In genomic region chr3:184811663-184811998, GRCh38 we compare ENCODE assay signal across 8 cellular contexts. TPM values are rescaled to one million over a fixed set of nuclear protein-coding genes. Genes with fewer than 3 reads are reported as not detected.
DNase-seq lines count a peak whose midpoint lies in the region; ATAC-seq and TF ChIP-seq lines count a peak whose summit lies in the region.

No MANE protein-coding gene starts in this region.

- DNase-seq in Calu3: no peak
- no peak for DNase-seq in Peyer's patch
- no peak for DNase-seq in esophagus muscularis mucosa (ENCODE audit: extremely low spot score)
- DNase-seq in progenitor cell of endocrine pancreas (ENCODE audit: low spot score, unreplicated experiment): no peak
- no peak for DNase-seq in cerebellum (ENCODE audit: low spot score)
- no peak for DNase-seq in hippocampal formation (lab: John Stamatoyannopoulos, UW)

- TF ChIP-seq CTCF in Calu3 (IDR thresholded peaks at IDR 0.05; ENCODE audit: unreplicated experiment) (no peak), Peyer's patch (IDR thresholded peaks at IDR 0.05) (no peak), esophagus muscularis mucosa (IDR thresholded peaks at IDR 0.05) (no peak), progenitor cell of endocrine pancreas (IDR thresholded peaks at IDR 0.05; ENCODE audit: unreplicated experiment) (no peak)

- H3K27me3 Mint-ChIP-seq in Calu3 (ENCODE audit: unreplicated experiment): no peaks in the 10 kb centered on the region
- H3K27me3 Mint-ChIP-seq in progenitor cell of endocrine pancreas: no peaks in the 10 kb centered on the region

- H3K4me1 Mint-ChIP-seq in Calu3 (ENCODE audit: low read depth, unreplicated experiment) (peaks cover 12% of the 10 kb centered on the region), progenitor cell of endocrine pancreas (ENCODE audit: low read depth) (peaks cover 10% of the 10 kb centered on the region)

- H3K9me3 ChIP-seq in Peyer's patch (no peaks in the 10 kb centered on the region), esophagus muscularis mucosa (no peaks in the 10 kb centered on the region)

- peak overlapping the region in 3 of 4 donors; percentile 78 to 91 (median 81) for H3K27ac ChIP-seq in Peyer's patch
- peak overlapping the region in 3 of 4 donors; percentile 79 to 81 (median 80) for H3K27ac ChIP-seq in esophagus muscularis mucosa (replicated peaks in 1 of 4)

- H3K4me3 Mint-ChIP-seq in Calu3 (ENCODE audit: low read depth, unreplicated experiment) (peak overlapping the region; percentile 84), progenitor cell of endocrine pancreas (ENCODE audit: low read depth) (peak overlapping the region; percentile 91)

- H3K4me3 ChIP-seq in Peyer's patch (peak overlapping the region; percentile 77 to 94 (median 81)), esophagus muscularis mucosa (peak overlapping the region; percentile 80 to 91 (median 88))

- peaks cover 16% of the 10 kb centered on the region for H3K36me3 Mint-ChIP-seq in Calu3 (ENCODE audit: insufficient read depth, unreplicated experiment)
- H3K36me3 Mint-ChIP-seq in progenitor cell of endocrine pancreas (ENCODE audit: insufficient read depth): peaks cover 2% of the 10 kb centered on the region

- H3K9me3 Mint-ChIP-seq in Calu3 (ENCODE audit: low read depth, unreplicated experiment) (no peaks in the 10 kb centered on the region), progenitor cell of endocrine pancreas (ENCODE audit: low read depth) (no peaks in the 10 kb centered on the region)

- no peak for ATAC-seq in GM18519 (IDR thresholded peaks at IDR 0.05; ENCODE audit: low FRiP score, unreplicated experiment)
- no peak for ATAC-seq in HG03442 (IDR thresholded peaks at IDR 0.05; ENCODE audit: unreplicated experiment)

- H3K27ac Mint-ChIP-seq in Calu3 (ENCODE audit: unreplicated experiment) (peak overlapping the region; percentile 81), progenitor cell of endocrine pancreas (peak overlapping the region; percentile 95)

- TF ChIP-seq POLR2A in Peyer's patch (IDR thresholded peaks at IDR 0.05): no peak
- TF ChIP-seq POLR2A in esophagus muscularis mucosa (IDR thresholded peaks at IDR 0.05; ENCODE audit: low read depth): no peak

- intact Hi-C loops in Calu3 (cut with micrococcal nuclease; ENCODE audit: unreplicated experiment) (no loop called here), esophagus muscularis mucosa (cut with DNase I) (loop anchor here (5.0 kb wide), 1 partner anchor 929 kb away; the partner anchor contains the start of gene PARL)

- H3K4me1 ChIP-seq in Peyer's patch: peaks cover 0 to 16% (median 6%) of the 10 kb centered on the region in 4 donors
- peaks cover 17 to 27% (median 21%) of the 10 kb centered on the region in 4 donors for H3K4me1 ChIP-seq in esophagus muscularis mucosa

- H3K27me3 ChIP-seq in Peyer's patch (no peaks in the 10 kb centered on the region), esophagus muscularis mucosa (no peaks in the 10 kb centered on the region)

- no peaks in the 10 kb centered on the region for H3K36me3 ChIP-seq in Peyer's patch
- peaks cover 0 to 5% (median 0%) of the 10 kb centered on the region in 4 donors for H3K36me3 ChIP-seq in esophagus muscularis mucosa

- TF ChIP-seq EP300 in esophagus muscularis mucosa (IDR thresholded peaks at IDR 0.05): no peak

- CTCF ChIA-PET in Calu3 (lab: Charles Lee): interaction anchor here (1.0 kb wide), 2 partner anchors 26 to 440 kb away, joined by 3 read pairs; no protein-coding TSS in a partner anchor

- 0% methylated on average over 3 of the region's 3 CpGs for WGBS in esophagus muscularis mucosa

- no TSS peak for BruUV-seq in Calu3 (replicated peaks; lab: Mats Ljungman, UMichigan)

RNA-seq across cellular contexts. Expression of gene VPS8, which starts 0.3 kb away (rescaled TPM):
- total RNA-seq in Calu3 (2022) (62.5 and 72.8 TPM in 2 replicates), Peyer's patch (100 to 1,000 TPM in 1 of 4 donors, 10 to 100 TPM in 3; 49.7 to 109 (median 74.3) TPM), esophagus muscularis mucosa (10 to 100 TPM; 31.0 to 39.0 (median 32.6) TPM), progenitor cell of endocrine pancreas (78.9 and 89.4 TPM in 2 replicates), cerebellum (185 TPM)
